ENCODE assay signal across 9 cellular contexts in the genomic region with DNA sequence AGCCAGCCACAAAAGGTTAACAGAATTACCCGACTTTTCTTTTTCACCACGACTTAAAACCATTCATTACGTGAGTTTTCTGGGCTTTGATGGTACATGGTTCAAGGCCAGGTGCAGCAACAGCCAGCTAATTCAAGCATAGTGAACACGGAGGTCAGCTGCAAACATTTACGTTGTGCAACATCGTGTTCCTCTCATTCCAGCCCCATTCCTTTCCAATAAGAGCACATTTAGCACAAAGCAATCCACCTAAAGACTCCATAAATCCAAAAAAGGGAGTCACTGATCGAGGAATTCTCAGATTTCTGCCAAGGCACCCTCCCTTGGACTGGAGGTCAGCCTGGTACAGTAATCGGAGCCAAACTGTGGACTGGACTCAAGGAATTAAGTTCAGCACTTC. TPM values are rescaled to one million over a fixed set of nuclear protein-coding genes. Genes with fewer than 3 reads are reported as not detected.
DNase-seq lines count a peak whose midpoint lies in the region; ATAC-seq and TF ChIP-seq lines count a peak whose summit lies in the region.
"Had no signal": no experiment of that assay in that cellular context is flagged by ENCODE, and none has a peak within 500 bp of the region (broad histone marks: within the 10 kb centered on the region; RNA-seq: fewer than 3 reads in every experiment).

No MANE protein-coding gene starts in this region.

- no peak for TF ChIP-seq CTCF in chondrocyte (IDR thresholded peaks at IDR 0.05)

- H3K4me3 Mint-ChIP-seq in chondrocyte (ENCODE audit: unreplicated experiment), result peak overlapping the region; percentile 57

- H3K27ac ChIP-seq in mucosa of rectum (ENCODE audit: low read depth in 2 of 2, low read length in 2 of 2), result no peak overlapping the region

- no peaks in the 10 kb centered on the region for H3K9me3 ChIP-seq in mucosa of rectum (ENCODE audit: control insufficient read depth in 2 of 2, low read length in 2 of 2)

- no peaks in the 10 kb centered on the region for H3K36me3 ChIP-seq in mucosa of rectum (ENCODE audit: control insufficient read depth in 2 of 2, insufficient read depth in 2 of 2, low read length in 2 of 2)

- H3K36me3 Mint-ChIP-seq in chondrocyte (ENCODE audit: low read depth), result peaks cover 10% of the 10 kb centered on the region

- peak overlapping the region; percentile 92 for H3K27ac Mint-ChIP-seq in chondrocyte (ENCODE audit: unreplicated experiment)

- peak; percentile 37 for ATAC-seq in HG02678 (IDR thresholded peaks at IDR 0.05; ENCODE audit: unreplicated experiment)
- no peak for ATAC-seq in HG03097 (IDR thresholded peaks at IDR 0.05; ENCODE audit: low FRiP score, unreplicated experiment)
- ATAC-seq in GM19467 (IDR thresholded peaks at IDR 0.05; ENCODE audit: unreplicated experiment), result no peak

- H3K27me3 Mint-ChIP-seq in chondrocyte (ENCODE audit: low read depth), result no peaks in the 10 kb centered on the region

- no peaks in the 10 kb centered on the region for H3K9me3 Mint-ChIP-seq in chondrocyte (ENCODE audit: low read depth)

- no peaks in the 10 kb centered on the region for H3K27me3 ChIP-seq in mucosa of rectum (ENCODE audit: control insufficient read depth in 2 of 2, insufficient read depth in 2 of 2, low read length in 2 of 2)

- H3K9ac ChIP-seq in mucosa of rectum (ENCODE audit: low read depth in 1 of 2, low read length in 2 of 2), result no peak overlapping the region

- H3K4me1 Mint-ChIP-seq in chondrocyte (ENCODE audit: low read depth), result peaks cover 98% of the 10 kb centered on the region

- DNase-seq in AG08396 (ENCODE audit: low spot score) (peak; percentile 46), chondrocyte (ENCODE audit: low spot score) (no peak), NCI-H2196 (lab: John Stamatoyannopoulos, UW; ENCODE audit: unreplicated experiment) (no peak), SKM-1 (lab: John Stamatoyannopoulos, UW; ENCODE audit: unreplicated experiment) (no peak)
- DNase-seq: Karpas-422 had no signal

- peak overlapping the region; percentile 4 to 23 for H3K4me3 ChIP-seq in mucosa of rectum (ENCODE audit: low read length in 2 of 2)

- H3K4me1 ChIP-seq in mucosa of rectum (ENCODE audit: control insufficient read depth in 2 of 2, insufficient read depth in 2 of 2, low read length in 2 of 2), result peaks cover 11 to 21% of the 10 kb centered on the region in 2 donors

RNA-seq across cellular contexts. Expression of a gene that starts 14.4 kb away (rescaled TPM):
- total RNA-seq in chondrocyte, result 595 to 1,006 TPM (median 987 TPM) in 3 replicates
